ENCODE assay signal across 1 cellular context in the genomic region with DNA sequence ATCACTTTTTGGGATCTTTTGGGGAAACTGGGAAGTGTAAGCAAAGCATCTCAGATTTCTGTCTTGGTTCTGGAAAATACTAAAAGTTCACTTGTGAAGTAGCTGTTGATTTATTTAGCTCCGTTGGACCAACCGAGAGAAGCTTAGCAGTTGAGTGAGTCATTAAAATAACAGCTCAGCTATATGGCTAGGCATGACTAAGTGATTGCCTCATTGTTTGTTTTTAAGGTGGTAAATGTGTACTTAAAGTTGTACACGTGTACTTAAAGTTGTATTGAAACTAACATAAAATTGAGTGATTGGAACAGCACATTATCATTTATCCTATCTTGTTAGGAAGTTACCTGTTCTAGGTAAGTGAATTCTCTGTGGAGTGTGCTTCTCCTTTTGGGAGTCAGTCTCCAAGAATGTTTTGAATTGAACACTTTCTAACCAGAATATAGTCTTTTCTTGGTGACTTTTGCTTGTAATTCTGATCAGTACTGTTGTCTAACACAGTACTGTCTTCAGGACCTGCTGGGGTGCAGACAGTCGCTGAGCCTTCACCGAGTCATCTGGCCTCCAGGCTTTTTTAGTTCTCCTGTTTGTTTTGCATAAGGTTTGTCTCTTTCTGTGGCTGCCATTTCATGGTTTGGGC.
TF ChIP-seq lines count a peak whose summit lies in the region.

No MANE protein-coding gene starts in this region.

TF ChIP-seq in GM23338, 12 proteins besides CTCF, POLR2A, EP300 and RAD21 (continued from another document):
- TF ChIP-seq, protein P1, sequence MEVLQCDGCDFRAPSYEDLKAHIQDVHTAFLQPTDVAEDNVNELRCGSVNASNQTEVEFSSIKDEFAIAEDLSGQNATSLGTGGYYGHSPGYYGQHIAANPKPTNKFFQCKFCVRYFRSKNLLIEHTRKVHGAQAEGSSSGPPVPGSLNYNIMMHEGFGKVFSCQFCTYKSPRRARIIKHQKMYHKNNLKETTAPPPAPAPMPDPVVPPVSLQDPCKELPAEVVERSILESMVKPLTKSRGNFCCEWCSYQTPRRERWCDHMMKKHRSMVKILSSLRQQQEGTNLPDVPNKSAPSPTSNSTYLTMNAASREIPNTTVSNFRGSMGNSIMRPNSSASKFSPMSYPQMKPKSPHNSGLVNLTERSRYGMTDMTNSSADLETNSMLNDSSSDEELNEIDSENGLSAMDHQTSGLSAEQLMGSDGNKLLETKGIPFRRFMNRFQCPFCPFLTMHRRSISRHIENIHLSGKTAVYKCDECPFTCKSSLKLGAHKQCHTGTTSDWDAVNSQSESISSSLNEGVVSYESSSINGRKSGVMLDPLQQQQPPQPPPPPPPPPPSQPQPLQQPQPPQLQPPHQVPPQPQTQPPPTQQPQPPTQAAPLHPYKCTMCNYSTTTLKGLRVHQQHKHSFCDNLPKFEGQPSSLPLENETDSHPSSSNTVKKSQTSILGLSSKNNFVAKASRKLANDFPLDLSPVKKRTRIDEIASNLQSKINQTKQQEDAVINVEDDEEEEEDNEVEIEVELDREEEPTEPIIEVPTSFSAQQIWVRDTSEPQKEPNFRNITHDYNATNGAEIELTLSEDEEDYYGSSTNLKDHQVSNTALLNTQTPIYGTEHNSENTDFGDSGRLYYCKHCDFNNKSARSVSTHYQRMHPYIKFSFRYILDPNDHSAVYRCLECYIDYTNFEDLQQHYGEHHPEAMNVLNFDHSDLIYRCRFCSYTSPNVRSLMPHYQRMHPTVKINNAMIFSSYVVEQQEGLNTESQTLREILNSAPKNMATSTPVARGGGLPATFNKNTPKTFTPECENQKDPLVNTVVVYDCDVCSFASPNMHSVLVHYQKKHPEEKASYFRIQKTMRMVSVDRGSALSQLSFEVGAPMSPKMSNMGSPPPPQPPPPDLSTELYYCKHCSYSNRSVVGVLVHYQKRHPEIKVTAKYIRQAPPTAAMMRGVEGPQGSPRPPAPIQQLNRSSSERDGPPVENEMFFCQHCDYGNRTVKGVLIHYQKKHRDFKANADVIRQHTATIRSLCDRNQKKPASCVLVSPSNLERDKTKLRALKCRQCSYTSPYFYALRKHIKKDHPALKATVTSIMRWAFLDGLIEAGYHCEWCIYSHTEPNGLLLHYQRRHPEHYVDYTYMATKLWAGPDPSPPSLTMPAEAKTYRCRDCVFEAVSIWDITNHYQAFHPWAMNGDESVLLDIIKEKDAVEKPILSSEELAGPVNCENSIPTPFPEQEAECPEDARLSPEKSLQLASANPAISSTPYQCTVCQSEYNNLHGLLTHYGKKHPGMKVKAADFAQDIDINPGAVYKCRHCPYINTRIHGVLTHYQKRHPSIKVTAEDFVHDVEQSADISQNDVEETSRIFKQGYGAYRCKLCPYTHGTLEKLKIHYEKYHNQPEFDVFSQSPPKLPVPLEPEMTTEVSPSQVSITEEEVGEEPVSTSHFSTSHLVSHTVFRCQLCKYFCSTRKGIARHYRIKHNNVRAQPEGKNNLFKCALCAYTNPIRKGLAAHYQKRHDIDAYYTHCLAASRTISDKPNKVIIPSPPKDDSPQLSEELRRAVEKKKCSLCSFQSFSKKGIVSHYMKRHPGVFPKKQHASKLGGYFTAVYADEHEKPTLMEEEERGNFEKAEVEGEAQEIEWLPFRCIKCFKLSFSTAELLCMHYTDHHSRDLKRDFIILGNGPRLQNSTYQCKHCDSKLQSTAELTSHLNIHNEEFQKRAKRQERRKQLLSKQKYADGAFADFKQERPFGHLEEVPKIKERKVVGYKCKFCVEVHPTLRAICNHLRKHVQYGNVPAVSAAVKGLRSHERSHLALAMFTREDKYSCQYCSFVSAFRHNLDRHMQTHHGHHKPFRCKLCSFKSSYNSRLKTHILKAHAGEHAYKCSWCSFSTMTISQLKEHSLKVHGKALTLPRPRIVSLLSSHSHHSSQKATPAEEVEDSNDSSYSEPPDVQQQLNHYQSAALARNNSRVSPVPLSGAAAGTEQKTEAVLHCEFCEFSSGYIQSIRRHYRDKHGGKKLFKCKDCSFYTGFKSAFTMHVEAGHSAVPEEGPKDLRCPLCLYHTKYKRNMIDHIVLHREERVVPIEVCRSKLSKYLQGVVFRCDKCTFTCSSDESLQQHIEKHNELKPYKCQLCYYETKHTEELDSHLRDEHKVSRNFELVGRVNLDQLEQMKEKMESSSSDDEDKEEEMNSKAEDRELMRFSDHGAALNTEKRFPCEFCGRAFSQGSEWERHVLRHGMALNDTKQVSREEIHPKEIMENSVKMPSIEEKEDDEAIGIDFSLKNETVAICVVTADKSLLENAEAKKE (CRISPR knock-in tag; IDR thresholded peaks at IDR 0.05) = no peak
- TF ChIP-seq ZNF114 (CRISPR knock-in tag; IDR thresholded peaks at IDR 0.05) = no peak
- TF ChIP-seq JUNB (IDR thresholded peaks at IDR 0.05; ENCODE audit: unreplicated experiment) = no peak
- TF ChIP-seq NANOG (IDR thresholded peaks at IDR 0.05; ENCODE audit: borderline replicate concordance) = no peak
- no peak for TF ChIP-seq REST (IDR thresholded peaks at IDR 0.05; ENCODE audit: unreplicated experiment)
TF ChIP-seq in GM23338: peak in this region for 0.
